Comparison of ENCODE assay signal across 16 cellular contexts in the genomic region with DNA sequence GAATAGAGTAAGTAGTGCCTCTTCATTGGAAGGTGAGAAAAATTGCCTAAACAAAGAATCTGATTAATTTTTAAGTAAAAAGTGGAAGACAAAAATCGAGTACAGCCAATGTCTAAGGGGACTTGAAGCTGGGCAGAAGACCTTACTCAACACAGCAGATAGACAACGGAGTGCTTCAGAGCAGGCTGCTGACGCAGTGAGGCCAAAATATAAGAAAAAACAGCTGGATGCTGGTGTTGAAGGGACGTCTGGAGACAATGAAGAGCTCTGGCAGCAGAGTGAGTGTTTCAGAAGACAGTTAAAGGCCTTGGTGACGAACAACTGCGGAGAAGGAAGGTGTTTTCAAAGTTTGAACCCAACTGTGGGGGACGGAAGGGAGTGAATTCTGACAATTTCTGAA.
A peak's percentile ranks its signal among the peaks of the same experiment; 100 is the strongest.
DNase-seq lines count a peak whose midpoint lies in the region; ATAC-seq and TF ChIP-seq lines count a peak whose summit lies in the region.
"Had no signal": no experiment of that assay in that cellular context is flagged by ENCODE, and none has a peak within 500 bp of the region (broad histone marks: within the 10 kb centered on the region; RNA-seq: fewer than 3 reads in every experiment).

No MANE protein-coding gene starts in this region.

- H3K4me3 ChIP-seq in cardiac muscle cell = no peak overlapping the region
- no peak overlapping the region for H3K4me3 ChIP-seq in lower lobe of right lung
- H3K4me3 ChIP-seq in upper lobe of right lung = no peak overlapping the region
- no peak overlapping the region for H3K4me3 ChIP-seq in thyroid gland (replicated peaks in 1 of 3)
- H3K4me3 ChIP-seq: GM23248 had no signal

- peaks cover 2 to 6% of the 10 kb centered on the region in 2 donors for H3K36me3 Mint-ChIP-seq in activated T-cell treated with anti-CD3 and anti-CD28 coated beads, Interleukin-2, amount 50 U/mL, for 72 hours (ENCODE audit: insufficient read depth in 2 of 2)
- H3K36me3 Mint-ChIP-seq in activated naive CD4-positive, alpha-beta T cell treated with anti-CD3 and anti-CD28 coated beads, Interleukin-2, amount 50 U/mL, for 72 hours = no peaks in the 10 kb centered on the region

- intact Hi-C loops in lower lobe of right lung (cut with DNase I) (no loop called here), upper lobe of right lung (cut with DNase I) (loop anchor here (10.0 kb wide), 1 partner anchor 316 kb away; the partner anchor contains the start of gene ERCC4), thyroid gland (cut with DNase I) (no loop called here)

- H3K4me1 ChIP-seq in cardiac muscle cell (ENCODE audit: low read depth) (peaks cover 14% of the 10 kb centered on the region), lower lobe of right lung (no peaks in the 10 kb centered on the region), upper lobe of right lung (no peaks in the 10 kb centered on the region), thyroid gland (no peaks in the 10 kb centered on the region)

- DNase-seq in activated T-cell treated with anti-CD3 and anti-CD28 coated beads, Interleukin-2, amount 50 U/mL, for 72 hours = no peak
- no peak for DNase-seq in activated T-cell treated with anti-CD3 and anti-CD28 coated beads, Interleukin-2, amount 50 U/mL, for 48 hours
- DNase-seq in cardiac muscle cell (ENCODE audit: low read depth in 1 of 2, low spot score in 1 of 2) = no peak
- no peak for DNase-seq in lower lobe of right lung
- no peak for DNase-seq in upper lobe of right lung
- DNase-seq in activated naive CD4-positive, alpha-beta T cell treated with anti-CD3 and anti-CD28 coated beads, Interleukin-2, amount 50 U/mL, for 72 hours (ENCODE audit: low spot score in 2 of 2) = no peak
- no peak for DNase-seq in A172 (ENCODE audit: low spot score)
- no peak for DNase-seq in thyroid gland
- DNase-seq: CD8-positive, alpha-beta memory T cell; DMS79 treated with DMSO at 0.1 percent for 48 hours; NCI-H1417 treated with DMSO at 0.1 percent for 48 hours; NCI-H2029 treated with DMSO at 0.1 percent for 48 hours had no signal

- H3K27me3 ChIP-seq in cardiac muscle cell (no peaks in the 10 kb centered on the region), lower lobe of right lung (ENCODE audit: low read depth) (no peaks in the 10 kb centered on the region), upper lobe of right lung (no peaks in the 10 kb centered on the region), thyroid gland (no peaks in the 10 kb centered on the region)

- peaks cover 25% of the 10 kb centered on the region for H3K4me1 Mint-ChIP-seq in activated T-cell treated with anti-CD3 and anti-CD28 coated beads, Interleukin-2, amount 50 U/mL, for 72 hours (ENCODE audit: low read depth)
- H3K4me1 Mint-ChIP-seq: CD8-positive, alpha-beta memory T cell had no signal

- H3K27ac Mint-ChIP-seq in activated T-cell treated with anti-CD3 and anti-CD28 coated beads, Interleukin-2, amount 50 U/mL, for 72 hours = peak overlapping the region; percentile 11
- no peak overlapping the region for H3K27ac Mint-ChIP-seq in activated naive CD4-positive, alpha-beta T cell treated with anti-CD3 and anti-CD28 coated beads, Interleukin-2, amount 50 U/mL, for 72 hours

- H3K36me3 ChIP-seq in cardiac muscle cell (peaks cover 40% of the 10 kb centered on the region), lower lobe of right lung (peaks cover 87% of the 10 kb centered on the region), upper lobe of right lung (peaks cover 64% of the 10 kb centered on the region), thyroid gland (peaks cover 34 to 36% of the 10 kb centered on the region in 2 donors)

- H3K9me3 Mint-ChIP-seq in activated T-cell treated with anti-CD3 and anti-CD28 coated beads, Interleukin-2, amount 50 U/mL, for 72 hours = no peaks in the 10 kb centered on the region
- no peaks in the 10 kb centered on the region for H3K9me3 Mint-ChIP-seq in activated naive CD4-positive, alpha-beta T cell treated with anti-CD3 and anti-CD28 coated beads, Interleukin-2, amount 50 U/mL, for 72 hours
- H3K9me3 Mint-ChIP-seq: CD8-positive, alpha-beta memory T cell had no signal

- no peak overlapping the region for H3K4me3 Mint-ChIP-seq in activated T-cell treated with anti-CD3 and anti-CD28 coated beads, Interleukin-2, amount 50 U/mL, for 72 hours
- H3K4me3 Mint-ChIP-seq: CD8-positive, alpha-beta memory T cell had no signal

- no peaks in the 10 kb centered on the region for H3K9me3 ChIP-seq in cardiac muscle cell (ENCODE audit: low read depth)
- H3K9me3 ChIP-seq in lower lobe of right lung = no peaks in the 10 kb centered on the region
- H3K9me3 ChIP-seq in upper lobe of right lung = no peaks in the 10 kb centered on the region
- no peaks in the 10 kb centered on the region for H3K9me3 ChIP-seq in thyroid gland

- H3K27ac ChIP-seq in cardiac muscle cell (peak overlapping the region; percentile 77), lower lobe of right lung (no peak overlapping the region), upper lobe of right lung (peak overlapping the region; percentile 0), thyroid gland (no peak overlapping the region)
- H3K27ac ChIP-seq: 22Rv1, GM23248, HL-60 had no signal

- ATAC-seq in activated T-cell treated with anti-CD3 and anti-CD28 coated beads, Interleukin-2, amount 50 U/mL, for 72 hours (replicated peaks in 1 of 2) = no peak
- ATAC-seq in lower lobe of right lung (peak; percentile 32 to 42), upper lobe of right lung (no peak)
- ATAC-seq in activated naive CD4-positive, alpha-beta T cell treated with anti-CD3 and anti-CD28 coated beads, Interleukin-2, amount 50 U/mL, for 72 hours = no peak
- ATAC-seq: HCT116 had no signal

- TF ChIP-seq POLR2A in thyroid gland (IDR thresholded peaks at IDR 0.05) = no peak

- no peaks in the 10 kb centered on the region for H3K27me3 Mint-ChIP-seq in activated T-cell treated with anti-CD3 and anti-CD28 coated beads, Interleukin-2, amount 50 U/mL, for 72 hours (ENCODE audit: low read depth)

- whole genome bisulfite sequencing in thyroid gland, 2 donors = 72 to 88% methylated on average over 7 of the region's 7 CpGs

- TF ChIP-seq CTCF in cardiac muscle cell (IDR thresholded peaks at IDR 0.05; ENCODE audit: low read depth, low read length) (no peak), lower lobe of right lung (IDR thresholded peaks at IDR 0.05) (no peak), upper lobe of right lung (IDR thresholded peaks at IDR 0.05) (no peak), thyroid gland (IDR thresholded peaks at IDR 0.05) (no peak)

Comparison
In these comparisons a context has a peak if more than half of its experiments do, and no peak if none do; other contexts are left out.
1. ATAC-seq: peak in lower lobe of right lung (2 of 2); none in activated T-cell treated with anti-CD3 and anti-CD28 coated beads, Interleukin-2, amount 50 U/mL, for 72 hours (0 of 2), upper lobe of right lung (single experiment) and activated naive CD4-positive, alpha-beta T cell treated with anti-CD3 and anti-CD28 coated beads, Interleukin-2, amount 50 U/mL, for 72 hours (0 of 2).
2. H3K27ac ChIP-seq: peak in cardiac muscle cell (single experiment) and upper lobe of right lung (single experiment); none in lower lobe of right lung (single experiment) and thyroid gland (0 of 3).